ENCODE assay signal across 23 cellular contexts in genomic region chr7:46714904-46715303, GRCh38.
"Had no signal": no experiment of that assay in that cellular context is flagged by ENCODE, and none has a peak within 500 bp of the region (broad histone marks: within the 10 kb centered on the region; RNA-seq: fewer than 3 reads in every experiment).

No MANE protein-coding gene starts in this region.

- H3K4me3 Mint-ChIP-seq: activated CD8-positive, alpha-beta T cell treated with anti-CD3 and anti-CD28 coated beads, Interleukin-2, amount 10 ng/mL, durations not matched to agents 7 days and 5 days; activated naive CD4-positive, alpha-beta T cell treated with anti-CD3 and anti-CD28 coated beads, Interleukin-2, amount 50 U/mL, for 24 hours; T-helper 1 cell treated with Interleukin-12 subunit alpha and Interleukin-12 subunit beta and Interleukin-4 antibody, amounts not matched to agents 30 μg/mL and 1 μg/mL, for 36 hours; WTC11 had no signal

- H3K36me3 Mint-ChIP-seq: activated naive CD4-positive, alpha-beta T cell treated with anti-CD3 and anti-CD28 coated beads, Interleukin-2, amount 50 U/mL, for 24 hours; WTC11 had no signal

- H3K36me3 ChIP-seq: ascending aorta had no signal

- H3K27ac Mint-ChIP-seq: activated CD8-positive, alpha-beta T cell treated with anti-CD3 and anti-CD28 coated beads, Interleukin-2, amount 10 ng/mL, durations not matched to agents 7 days and 5 days; activated naive CD4-positive, alpha-beta T cell treated with anti-CD3 and anti-CD28 coated beads, Interleukin-2, amount 50 U/mL, for 24 hours; T-helper 1 cell treated with Interleukin-12 subunit alpha and Interleukin-12 subunit beta and Interleukin-4 antibody, amounts not matched to agents 30 μg/mL and 1 μg/mL, for 36 hours; WTC11 had no signal

- H3K4me3 ChIP-seq: ascending aorta, body of pancreas had no signal

- ATAC-seq: activated CD8-positive, alpha-beta T cell treated with anti-CD3 and anti-CD28 coated beads, Interleukin-2, amount 10 ng/mL, durations not matched to agents 7 days and 5 days; WTC11 had no signal

- H3K27ac ChIP-seq: ascending aorta had no signal

- H3K27me3 Mint-ChIP-seq: activated naive CD4-positive, alpha-beta T cell treated with anti-CD3 and anti-CD28 coated beads, Interleukin-2, amount 50 U/mL, for 24 hours had no signal

- H3K9me3 ChIP-seq: ascending aorta, body of pancreas had no signal

- H3K4me1 Mint-ChIP-seq: activated naive CD4-positive, alpha-beta T cell treated with anti-CD3 and anti-CD28 coated beads, Interleukin-2, amount 50 U/mL, for 24 hours had no signal

- H3K9me3 Mint-ChIP-seq: activated naive CD4-positive, alpha-beta T cell treated with anti-CD3 and anti-CD28 coated beads, Interleukin-2, amount 50 U/mL, for 24 hours; T-helper 1 cell treated with Interleukin-12 subunit alpha and Interleukin-12 subunit beta and Interleukin-4 antibody, amounts not matched to agents 30 μg/mL and 1 μg/mL, for 36 hours had no signal

- DNase-seq: activated CD4-positive, alpha-beta T cell treated with anti-CD3 and anti-CD28 coated beads for 48 hours; activated CD4-positive, alpha-beta T cell treated with anti-CD3 and anti-CD28 coated beads, Interleukin-2, amount 50 U/mL, for 4 hours; activated CD4-positive, CD25-positive, alpha-beta regulatory T cell treated with anti-CD3 and anti-CD28 coated beads, Interleukin-2, amount 50 U/mL, for 72 hours; activated CD8-positive, alpha-beta memory T cell treated with anti-CD3 and anti-CD28 coated beads, Interleukin-2, amount 50 U/mL, for 48 hours; activated CD8-positive, alpha-beta T cell treated with anti-CD3 and anti-CD28 coated beads, Interleukin-2, amount 10 ng/mL, durations not matched to agents 7 days and 5 days; activated naive CD4-positive, alpha-beta T cell; activated T-cell treated with anti-CD3 and anti-CD28 coated beads, Interleukin-2, amount 50 U/mL, for 1 hour; amniotic stem cell; body of pancreas; central memory CD4-positive, alpha-beta T cell; Karpas-422; MM.1S; NCI-H1930; NCI-H2107; NCI-H2171 treated with DMSO at 0.1 percent for 48 hours; NCI-H226; NCI-H526 treated with DMSO at 0.1 percent for 48 hours; NCI-H82; SHP77 treated with DMSO at 0.1 percent for 48 hours had no signal

- H3K27me3 ChIP-seq: ascending aorta, body of pancreas had no signal
